In the genomic region with DNA sequence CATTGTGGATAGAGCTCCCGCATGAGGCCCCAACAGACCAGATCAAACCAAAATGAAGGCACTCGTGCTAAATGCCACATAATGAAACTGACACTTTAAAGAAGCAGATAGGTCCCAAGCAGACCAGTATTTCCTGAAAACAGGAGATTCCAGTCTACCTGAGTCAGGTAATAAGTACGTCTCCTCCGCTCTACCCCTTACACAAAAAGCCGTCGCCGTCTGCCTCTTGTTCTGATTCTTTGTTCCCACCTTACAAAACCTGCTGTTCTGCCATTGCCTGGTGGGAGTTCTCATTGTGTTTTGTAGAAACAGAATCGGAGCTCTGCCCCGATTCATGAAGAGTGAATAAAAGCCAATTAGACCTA, we compare ENCODE assay signal across 29 cellular contexts. TPM values are rescaled to one million over a fixed set of nuclear protein-coding genes. Genes with fewer than 3 reads are reported as not detected.
A peak's percentile ranks its signal among the peaks of the same experiment; 100 is the strongest.
DNase-seq lines count a peak whose midpoint lies in the region; ATAC-seq and TF ChIP-seq lines count a peak whose summit lies in the region.
"Had no signal": no experiment of that assay in that cellular context is flagged by ENCODE, and none has a peak within 500 bp of the region (broad histone marks: within the 10 kb centered on the region; RNA-seq: fewer than 3 reads in every experiment).

No MANE protein-coding gene starts in this region.

- TF ChIP-seq CTCF in chondrocyte (IDR thresholded peaks at IDR 0.05) = no peak
- TF ChIP-seq CTCF in psoas muscle (IDR thresholded peaks at IDR 0.05) = no peak

- no peak overlapping the region for H3K27ac ChIP-seq in psoas muscle
- H3K27ac ChIP-seq: BLaER1 had no signal

- no peak overlapping the region for H3K27ac Mint-ChIP-seq in chondrocyte (ENCODE audit: unreplicated experiment)
- H3K27ac Mint-ChIP-seq: CD4-positive, CD25-positive, alpha-beta regulatory T cell had no signal

- no peak overlapping the region for H3K4me3 ChIP-seq in psoas muscle
- H3K4me3 ChIP-seq: BLaER1 had no signal

- H3K27me3 ChIP-seq in psoas muscle (ENCODE audit: insufficient read depth in 3 of 3, low read length in 2 of 3) = no peaks in the 10 kb centered on the region
- H3K27me3 ChIP-seq: BLaER1 had no signal

- H3K4me1 ChIP-seq in psoas muscle = no peaks in the 10 kb centered on the region
- H3K4me1 ChIP-seq: BLaER1 had no signal

- 86 to 89% (median 88%) methylated on average over 9 of the region's 9 CpGs for WGBS in psoas muscle, 3 donors

- peaks cover 3% of the 10 kb centered on the region for H3K36me3 Mint-ChIP-seq in chondrocyte (ENCODE audit: low read depth)
- H3K36me3 Mint-ChIP-seq: CD4-positive, CD25-positive, alpha-beta regulatory T cell had no signal

- H3K9me3 ChIP-seq in psoas muscle = no peaks in the 10 kb centered on the region
- H3K9me3 ChIP-seq: BLaER1 had no signal

- no peaks in the 10 kb centered on the region for H3K36me3 ChIP-seq in psoas muscle (ENCODE audit: insufficient read depth in 1 of 2, low read depth in 1 of 2)
- H3K36me3 ChIP-seq: BLaER1 had no signal

- H3K4me1 Mint-ChIP-seq in chondrocyte (ENCODE audit: low read depth) = peaks cover 3% of the 10 kb centered on the region
- H3K4me1 Mint-ChIP-seq: CD4-positive, CD25-positive, alpha-beta regulatory T cell had no signal

- intact Hi-C loops in left ventricle myocardium superior (cut with micrococcal nuclease) (no loop called here), left cardiac atrium (cut with DNase I) (no loop called here), psoas muscle (cut with DNase I) (no loop called here)

- peaks cover 6% of the 10 kb centered on the region for H3K9me3 Mint-ChIP-seq in chondrocyte (ENCODE audit: low read depth)

- DNase-seq in left ventricle myocardium superior (peak; percentile 3), left cardiac atrium (no peak), chondrocyte (ENCODE audit: low spot score) (peak; percentile 33), psoas muscle (peak; percentile 3 to 11), OCI-M2 (lab: John Stamatoyannopoulos, UW; ENCODE audit: unreplicated experiment) (no peak), NCI-H1436 (lab: John Stamatoyannopoulos, UW) (no peak)
- DNase-seq: CD4-positive, CD25-positive, alpha-beta regulatory T cell; DMS153; DND-41; Karpas-422; MV-4-11; NCI-H1105; NCI-H146; NCI-H1930; NCI-H2107; NCI-H446 treated with DMSO at 0.1 percent for 48 hours; NCI-H526; NCI-H82; NK-92 treated with Interleukin-12 subunit alpha and Interleukin-12 subunit beta, amount 100 ng/mL, for 24 hours; RPMI8226; SHP77 had no signal

- ATAC-seq in left ventricle myocardium superior (no peak), left cardiac atrium (no peak), psoas muscle (no peak), GM19328 (IDR thresholded peaks at IDR 0.05; ENCODE audit: unreplicated experiment) (no peak)

- H3K4me3 Mint-ChIP-seq in chondrocyte (ENCODE audit: unreplicated experiment) = no peak overlapping the region
- H3K4me3 Mint-ChIP-seq: CD4-positive, CD25-positive, alpha-beta regulatory T cell had no signal

- H3K27me3 Mint-ChIP-seq in chondrocyte (ENCODE audit: low read depth) = peaks cover 20% of the 10 kb centered on the region

RNA-seq across cellular contexts. Expression of a gene that starts 15.6 kb away (rescaled TPM):
- total RNA-seq in left ventricle myocardium superior (not detected), left cardiac atrium (not detected), chondrocyte (not detected in 3 replicates), psoas muscle (not detected)
- polyA plus RNA-seq in psoas muscle = under 1 TPM in 1 of 3 donors, not detected in 2; 0.20 TPM
- total RNA-seq: A172; CD4-positive, CD25-positive, alpha-beta regulatory T cell; HepG2; HT-29; M059J; SK-MEL-5 had no signal
- polyA plus RNA-seq: AG04450; CD4-positive, CD25-positive, alpha-beta regulatory T cell; HepG2 had no signal

RNA-seq across cellular contexts. Expression of a gene that starts 19.9 kb away (rescaled TPM):
- total RNA-seq in left ventricle myocardium superior = 204 TPM
- 100 to 1,000 TPM; 160 to 175 TPM for total RNA-seq in left cardiac atrium
- 139 to 162 TPM (median 140 TPM) in 3 replicates for total RNA-seq in chondrocyte
- total RNA-seq in psoas muscle = 100 to 1,000 TPM; 136 to 214 (median 158) TPM
- polyA plus RNA-seq in psoas muscle = 100 to 1,000 TPM; 345 to 597 (median 427) TPM

Comparison
In these comparisons a context has a peak if more than half of its experiments do, and no peak if none do; other contexts are left out.
1. DNase-seq: peak in left ventricle myocardium superior (single experiment), chondrocyte (single experiment) and psoas muscle (2 of 2); none in left cardiac atrium (single experiment), OCI-M2 (single experiment) and NCI-H1436 (single experiment).